ENCODE assay signal across 22 cellular contexts in genomic region chr12:79406993-79407392, GRCh38.
"Had no signal": no experiment of that assay in that cellular context is flagged by ENCODE, and none has a peak within 500 bp of the region (broad histone marks: within the 10 kb centered on the region; RNA-seq: fewer than 3 reads in every experiment).

No MANE protein-coding gene starts in this region.

- H3K4me1 Mint-ChIP-seq: naive thymus-derived CD4-positive, alpha-beta T cell; stimulated activated effector memory CD8-positive, alpha-beta T cell treated with anti-CD3 and anti-CD28 coated beads, Interleukin-12 subunit alpha, Interleukin-12 subunit beta, amount 100 ng/mL, for 72 hours had no signal

- H3K36me3 Mint-ChIP-seq: naive thymus-derived CD4-positive, alpha-beta T cell; natural killer cell treated with Interleukin-12 subunit alpha and Interleukin-12 subunit beta and Interleukin-15 and Interleukin-18, amount 100 ng/mL, for 72 hours; stimulated activated effector memory CD8-positive, alpha-beta T cell treated with anti-CD3 and anti-CD28 coated beads, Interleukin-12 subunit alpha, Interleukin-12 subunit beta, amount 100 ng/mL, for 72 hours; type B pancreatic cell had no signal

- H3K27ac Mint-ChIP-seq: naive thymus-derived CD4-positive, alpha-beta T cell; natural killer cell treated with Interleukin-12 subunit alpha and Interleukin-12 subunit beta and Interleukin-15 and Interleukin-18, amount 100 ng/mL, for 72 hours; progenitor cell of endocrine pancreas; stimulated activated effector memory CD8-positive, alpha-beta T cell treated with anti-CD3 and anti-CD28 coated beads, Interleukin-12 subunit alpha, Interleukin-12 subunit beta, amount 100 ng/mL, for 72 hours; stimulated activated naive CD8-positive, alpha-beta T cell treated with anti-CD3 and anti-CD28 coated beads, Interleukin-15, Interleukin-2, amounts not matched to agents 100 ng/mL and 50 ng/mL, for 24 hours had no signal

- H3K27me3 ChIP-seq: ovary, right atrium auricular region, right lobe of liver, suprapubic skin, tibial artery, uterus had no signal

- ATAC-seq: mucosa of descending colon; naive thymus-derived CD4-positive, alpha-beta T cell; natural killer cell treated with Interleukin-12 subunit alpha and Interleukin-12 subunit beta and Interleukin-15 and Interleukin-18, amount 100 ng/mL, for 72 hours; stimulated activated effector memory CD8-positive, alpha-beta T cell treated with anti-CD3 and anti-CD28 coated beads, Interleukin-12 subunit alpha, Interleukin-12 subunit beta, amount 100 ng/mL, for 72 hours had no signal

- H3K4me3 Mint-ChIP-seq: naive thymus-derived CD4-positive, alpha-beta T cell; natural killer cell treated with Interleukin-12 subunit alpha and Interleukin-12 subunit beta and Interleukin-15 and Interleukin-18, amount 100 ng/mL, for 72 hours; stimulated activated effector memory CD8-positive, alpha-beta T cell treated with anti-CD3 and anti-CD28 coated beads, Interleukin-12 subunit alpha, Interleukin-12 subunit beta, amount 100 ng/mL, for 72 hours; stimulated activated naive CD8-positive, alpha-beta T cell treated with anti-CD3 and anti-CD28 coated beads, Interleukin-15, Interleukin-2, amounts not matched to agents 100 ng/mL and 50 ng/mL, for 24 hours; type B pancreatic cell had no signal

- H3K9me3 Mint-ChIP-seq: natural killer cell treated with Interleukin-12 subunit alpha and Interleukin-12 subunit beta and Interleukin-15 and Interleukin-18, amount 100 ng/mL, for 72 hours; stimulated activated effector memory CD8-positive, alpha-beta T cell treated with anti-CD3 and anti-CD28 coated beads, Interleukin-12 subunit alpha, Interleukin-12 subunit beta, amount 100 ng/mL, for 72 hours; stimulated activated naive CD8-positive, alpha-beta T cell treated with anti-CD3 and anti-CD28 coated beads, Interleukin-15, Interleukin-2, amounts not matched to agents 100 ng/mL and 50 ng/mL, for 24 hours; type B pancreatic cell had no signal

- DNase-seq: islet precursor cell; left ventricle myocardium inferior; midbrain; mucosa of descending colon; naive thymus-derived CD4-positive, alpha-beta T cell; ovary; right lobe of liver; stimulated activated CD4-positive, alpha-beta T cell treated with anti-CD3 and anti-CD28 coated beads, Interleukin-12 subunit alpha, Interleukin-12 subunit beta, amount 100 ng/mL, for 4 hours; stimulated activated CD4-positive, alpha-beta T cell treated with anti-CD3 and anti-CD28 coated beads, Interleukin-4, amount 100 ng/mL, for 24 hours; stimulated activated naive CD4-positive, alpha-beta T cell; tibial artery; uterus had no signal

- H3K4me1 ChIP-seq: right lobe of liver, uterus had no signal

- H3K9me3 ChIP-seq: left ventricle myocardium inferior, mucosa of descending colon, ovary, right atrium auricular region, right lobe of liver, suprapubic skin, thoracic aorta, tibial artery, uterus had no signal

- H3K36me3 ChIP-seq: left ventricle myocardium inferior, ovary, right atrium auricular region, right lobe of liver, suprapubic skin, thoracic aorta, tibial artery, uterus had no signal

- H3K27me3 Mint-ChIP-seq: naive thymus-derived CD4-positive, alpha-beta T cell; natural killer cell treated with Interleukin-12 subunit alpha and Interleukin-12 subunit beta and Interleukin-15 and Interleukin-18, amount 100 ng/mL, for 72 hours; progenitor cell of endocrine pancreas; stimulated activated naive CD8-positive, alpha-beta T cell treated with anti-CD3 and anti-CD28 coated beads, Interleukin-15, Interleukin-2, amounts not matched to agents 100 ng/mL and 50 ng/mL, for 24 hours; type B pancreatic cell had no signal

- H3K27ac ChIP-seq: left ventricle myocardium inferior, ovary, right atrium auricular region, right lobe of liver, skin epidermis, suprapubic skin, thoracic aorta, tibial artery had no signal

- H3K4me3 ChIP-seq: left ventricle myocardium inferior, lung, mucosa of descending colon, ovary, right atrium auricular region, right lobe of liver, skin epidermis, suprapubic skin, thoracic aorta, tibial artery, uterus had no signal
